Comparison of ENCODE assay signal across 1 cellular context in the genomic region with DNA sequence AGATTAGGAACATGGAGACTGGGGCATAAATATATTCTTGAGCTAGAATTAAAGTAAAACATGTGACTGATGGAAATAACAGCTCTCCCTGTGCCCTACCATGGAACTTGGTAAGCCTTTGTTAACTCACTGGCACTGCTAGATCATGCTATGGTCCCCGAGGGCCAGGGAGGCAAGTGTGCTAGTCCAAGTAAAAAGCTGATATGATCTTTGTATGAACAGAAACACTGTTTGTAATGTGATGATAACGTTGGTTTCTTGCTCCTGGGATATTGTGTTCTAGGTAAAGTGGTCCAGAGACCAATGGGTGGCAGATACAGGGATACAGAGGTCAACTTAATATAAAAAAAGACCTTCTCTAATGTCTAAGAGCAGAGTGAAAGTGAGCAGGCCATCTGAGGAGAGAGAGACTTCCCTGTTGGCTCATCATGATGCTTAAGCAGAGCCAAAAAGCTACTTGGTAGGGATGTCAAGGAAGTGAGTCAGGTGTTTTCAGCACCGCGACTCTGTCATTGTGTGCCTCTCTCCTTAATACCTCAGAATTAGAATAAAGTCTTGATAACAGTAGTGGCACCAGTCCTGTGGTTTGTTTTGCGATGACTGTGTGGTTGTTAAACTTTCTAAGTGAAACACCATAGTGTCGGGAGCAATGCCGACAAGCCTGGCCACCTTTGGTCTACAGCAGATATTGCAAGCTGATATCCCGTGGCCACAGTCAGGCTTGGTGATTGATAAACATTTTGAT.
TF ChIP-seq lines count a peak whose summit lies in the region.

No MANE protein-coding gene starts in this region.

TF ChIP-seq in SK-N-SH, 30 proteins besides CTCF, POLR2A, EP300 and RAD21 (continued from another document):
- TF ChIP-seq, protein P1, sequence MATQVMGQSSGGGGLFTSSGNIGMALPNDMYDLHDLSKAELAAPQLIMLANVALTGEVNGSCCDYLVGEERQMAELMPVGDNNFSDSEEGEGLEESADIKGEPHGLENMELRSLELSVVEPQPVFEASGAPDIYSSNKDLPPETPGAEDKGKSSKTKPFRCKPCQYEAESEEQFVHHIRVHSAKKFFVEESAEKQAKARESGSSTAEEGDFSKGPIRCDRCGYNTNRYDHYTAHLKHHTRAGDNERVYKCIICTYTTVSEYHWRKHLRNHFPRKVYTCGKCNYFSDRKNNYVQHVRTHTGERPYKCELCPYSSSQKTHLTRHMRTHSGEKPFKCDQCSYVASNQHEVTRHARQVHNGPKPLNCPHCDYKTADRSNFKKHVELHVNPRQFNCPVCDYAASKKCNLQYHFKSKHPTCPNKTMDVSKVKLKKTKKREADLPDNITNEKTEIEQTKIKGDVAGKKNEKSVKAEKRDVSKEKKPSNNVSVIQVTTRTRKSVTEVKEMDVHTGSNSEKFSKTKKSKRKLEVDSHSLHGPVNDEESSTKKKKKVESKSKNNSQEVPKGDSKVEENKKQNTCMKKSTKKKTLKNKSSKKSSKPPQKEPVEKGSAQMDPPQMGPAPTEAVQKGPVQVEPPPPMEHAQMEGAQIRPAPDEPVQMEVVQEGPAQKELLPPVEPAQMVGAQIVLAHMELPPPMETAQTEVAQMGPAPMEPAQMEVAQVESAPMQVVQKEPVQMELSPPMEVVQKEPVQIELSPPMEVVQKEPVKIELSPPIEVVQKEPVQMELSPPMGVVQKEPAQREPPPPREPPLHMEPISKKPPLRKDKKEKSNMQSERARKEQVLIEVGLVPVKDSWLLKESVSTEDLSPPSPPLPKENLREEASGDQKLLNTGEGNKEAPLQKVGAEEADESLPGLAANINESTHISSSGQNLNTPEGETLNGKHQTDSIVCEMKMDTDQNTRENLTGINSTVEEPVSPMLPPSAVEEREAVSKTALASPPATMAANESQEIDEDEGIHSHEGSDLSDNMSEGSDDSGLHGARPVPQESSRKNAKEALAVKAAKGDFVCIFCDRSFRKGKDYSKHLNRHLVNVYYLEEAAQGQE (IDR thresholded peaks at IDR 0.05; ENCODE audit: low read depth, low read length), result no peak
